10 cellular contexts compared by ENCODE assay signal in the genomic region with DNA sequence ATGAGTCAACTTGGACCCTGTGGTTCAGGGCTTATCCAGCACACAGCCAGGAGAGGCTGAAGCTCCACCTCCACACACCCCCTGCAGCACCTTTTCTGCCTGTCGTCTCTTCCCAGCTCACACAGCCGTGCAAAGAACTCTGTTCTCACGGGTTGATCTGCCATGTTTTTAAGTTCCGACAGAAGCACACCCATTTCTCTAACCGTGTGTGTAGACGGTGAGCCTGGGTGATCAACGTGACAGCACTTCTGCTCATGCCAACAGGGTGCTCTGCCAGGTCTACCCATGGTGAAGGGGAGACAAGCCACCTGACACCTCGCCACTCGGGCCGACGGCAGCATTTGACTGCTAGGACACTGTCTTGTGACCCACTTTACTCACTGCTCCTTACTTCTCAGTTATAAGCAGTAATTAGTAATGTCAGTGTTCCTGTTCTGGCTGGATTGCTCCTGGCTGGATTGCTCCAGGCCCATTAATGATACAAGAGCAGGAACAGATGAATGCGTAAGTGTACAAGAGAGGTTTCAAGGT.
DNase-seq lines count a peak whose midpoint lies in the region; ATAC-seq and TF ChIP-seq lines count a peak whose summit lies in the region.
"Had no signal": no experiment of that assay in that cellular context is flagged by ENCODE, and none has a peak within 500 bp of the region (broad histone marks: within the 10 kb centered on the region; RNA-seq: fewer than 3 reads in every experiment).

No MANE protein-coding gene starts in this region.

- no peaks in the 10 kb centered on the region for H3K27me3 ChIP-seq in BE2C
- H3K27me3 ChIP-seq in OCI-LY1 (ENCODE audit: insufficient read depth, low read length), result no peaks in the 10 kb centered on the region
- no peaks in the 10 kb centered on the region for H3K27me3 ChIP-seq in duodenal mucosa (ENCODE audit: control insufficient read depth in 1 of 2, insufficient read depth in 2 of 2, low read length in 2 of 2)

- no peaks in the 10 kb centered on the region for H3F3A ChIP-seq in OCI-LY1 (ENCODE audit: insufficient read depth, low read length)

- peak overlapping the region; percentile 65 for H3K4me2 ChIP-seq in OCI-LY1 (ENCODE audit: low read length)

- CTCF ChIA-PET in HEK293T (lab: Yijun Ruan, JAX), result no interaction called here

- H3K4me1 ChIP-seq in BE2C (peaks cover 32% of the 10 kb centered on the region), OCI-LY1 (ENCODE audit: insufficient read depth, low read length, severe bottlenecking) (peaks cover 92% of the 10 kb centered on the region), duodenal mucosa (ENCODE audit: control insufficient read depth in 1 of 2, insufficient read depth in 2 of 2, low read length in 2 of 2) (peaks cover 46 to 62% of the 10 kb centered on the region in 2 donors)

- no peaks in the 10 kb centered on the region for H4K20me1 ChIP-seq in OCI-LY1 (ENCODE audit: insufficient read depth, low read length)

- H3K27ac Mint-ChIP-seq in nephron progenitor cell, result peak overlapping the region; percentile 17

- TF ChIP-seq CTCF in BE2C (IDR thresholded peaks at IDR 0.05; ENCODE audit: low read depth, low read length) (no peak), OCI-LY1 (IDR thresholded peaks at IDR 0.05; ENCODE audit: low read length) (no peak), nephron progenitor cell (IDR thresholded peaks at IDR 0.05) (no peak)

- H3K79me2 ChIP-seq in OCI-LY1 (ENCODE audit: insufficient read depth, low read length), result no peaks in the 10 kb centered on the region

- DNase-seq in BE2C (peak; percentile 42), nephron progenitor cell (no peak), NK-92 (lab: John Stamatoyannopoulos, UW; ENCODE audit: unreplicated experiment) (no peak), HEK293T (ENCODE audit: extremely low spot score) (no peak), amniotic stem cell (lab: John Stamatoyannopoulos, UW) (no peak)
- DNase-seq: activated gamma-delta T cell treated with Interleukin-2 at 50 U/mL for 16 hours had no signal

- no peak for ATAC-seq in GM21786 (IDR thresholded peaks at IDR 0.05; ENCODE audit: unreplicated experiment)
- ATAC-seq: HCT116 had no signal

- H3K4me1 Mint-ChIP-seq in nephron progenitor cell, result peaks cover 60% of the 10 kb centered on the region

- POLR2A ChIA-PET in HEK293T (lab: Yijun Ruan, JAX), result no interaction called here

- H3K9me2 ChIP-seq in OCI-LY1 (ENCODE audit: low read depth, low read length), result no peaks in the 10 kb centered on the region

- no peak overlapping the region for H3K4me3 Mint-ChIP-seq in nephron progenitor cell

- H3K9me3 Mint-ChIP-seq in nephron progenitor cell, result no peaks in the 10 kb centered on the region

- no peak overlapping the region for H2AFZ ChIP-seq in OCI-LY1 (ENCODE audit: low read length)

- H3K9ac ChIP-seq in OCI-LY1 (ENCODE audit: low read length) (peak overlapping the region; percentile 49; the same call in 1 of the 2 replicates), duodenal mucosa (ENCODE audit: low read depth in 1 of 2, low read length in 2 of 2) (peak overlapping the region in 1 of 2 donors; percentile 23)

- peaks cover 15% of the 10 kb centered on the region for H3K36me3 Mint-ChIP-seq in nephron progenitor cell (ENCODE audit: low read depth)

- no peaks in the 10 kb centered on the region for H3K9me3 ChIP-seq in BE2C
- H3K9me3 ChIP-seq in OCI-LY1 (ENCODE audit: low read length), result no peaks in the 10 kb centered on the region
- H3K9me3 ChIP-seq in duodenal mucosa (ENCODE audit: control insufficient read depth in 1 of 2, low read length in 2 of 2), result no peaks in the 10 kb centered on the region

- H3K27ac ChIP-seq in OCI-LY1 (ENCODE audit: low read depth, low read length, poor library complexity, severe bottlenecking) (peak overlapping the region; percentile 90), duodenal mucosa (ENCODE audit: low read depth, low read length) (peak overlapping the region; percentile 54)

- no peaks in the 10 kb centered on the region for H3K27me3 Mint-ChIP-seq in nephron progenitor cell (ENCODE audit: low read depth, poor library complexity)

- H3K36me3 ChIP-seq in BE2C (peaks cover 4% of the 10 kb centered on the region), OCI-LY1 (ENCODE audit: insufficient read depth, low read length) (peaks cover 17% of the 10 kb centered on the region), duodenal mucosa (ENCODE audit: control insufficient read depth in 1 of 2, insufficient read depth in 2 of 2, low read length in 2 of 2) (peaks cover 3 to 4% of the 10 kb centered on the region in 2 donors)

- H3K4me3 ChIP-seq in BE2C (ENCODE audit: low read depth, low read length) (no peak overlapping the region), OCI-LY1 (ENCODE audit: low read depth, low read length, poor library complexity, severe bottlenecking) (peak overlapping the region; percentile 7), duodenal mucosa (ENCODE audit: low read depth in 1 of 2, low read length in 2 of 2) (no peak overlapping the region)

TF ChIP-seq in HEK293T, 16 proteins besides CTCF, POLR2A, EP300 and RAD21:
- no peak for TF ChIP-seq NFRKB (IDR thresholded peaks at IDR 0.05)
- no peak for TF ChIP-seq SP1 (IDR thresholded peaks at IDR 0.05)
- no peak for TF ChIP-seq LEF1 (IDR thresholded peaks at IDR 0.05; ENCODE audit: borderline replicate concordance)
- TF ChIP-seq FOXM1 (IDR thresholded peaks at IDR 0.05; ENCODE audit: borderline replicate concordance), result no peak
- TF ChIP-seq ARNT (IDR thresholded peaks at IDR 0.05), result no peak
- no peak for TF ChIP-seq TARDBP (IDR thresholded peaks at IDR 0.05)
